In the genomic region with DNA sequence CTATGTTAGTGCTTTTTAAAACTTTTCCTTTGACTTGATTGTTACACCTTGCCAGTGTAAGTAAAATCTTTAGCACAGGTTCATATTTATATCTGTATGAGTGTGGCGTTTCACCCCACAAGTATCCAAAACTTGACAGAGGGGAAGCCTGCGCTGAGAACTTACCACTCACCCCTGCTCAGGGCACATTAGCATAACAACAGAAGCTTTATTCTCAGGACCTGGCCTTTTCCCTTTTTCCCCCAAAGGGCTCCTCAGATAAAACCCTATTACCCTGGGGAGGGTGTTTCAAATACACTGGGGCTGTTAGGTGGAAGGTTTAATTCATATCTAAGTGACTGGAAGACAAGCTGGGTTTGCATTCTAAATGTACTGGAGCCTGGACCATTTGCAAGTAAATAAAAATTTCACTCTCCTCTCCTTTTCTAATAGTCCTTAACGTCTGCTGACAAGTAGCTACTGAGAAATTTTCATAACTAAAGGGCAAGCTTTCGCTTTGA, we compare ENCODE assay signal across 19 cellular contexts.
DNase-seq lines count a peak whose midpoint lies in the region; ATAC-seq and TF ChIP-seq lines count a peak whose summit lies in the region.
"Had no signal": no experiment of that assay in that cellular context is flagged by ENCODE, and none has a peak within 500 bp of the region (broad histone marks: within the 10 kb centered on the region; RNA-seq: fewer than 3 reads in every experiment).

No MANE protein-coding gene starts in this region.

- intact Hi-C loops in CD14-positive monocyte (cut with micrococcal nuclease), result no loop called here

- no peak overlapping the region for H4K91ac ChIP-seq in H9 (ENCODE audit: insufficient read length, low read depth, low read length)

- no peaks in the 10 kb centered on the region for H3K79me2 ChIP-seq in H9 (ENCODE audit: insufficient read depth, low read length)

- H2AK5ac ChIP-seq in H9 (ENCODE audit: insufficient read length, low read length), result no peak overlapping the region

- no peak overlapping the region for H3K14ac ChIP-seq in H9 (ENCODE audit: insufficient read depth, low read length)

- H4K5ac ChIP-seq in H9 (ENCODE audit: insufficient read length, low read depth, low read length), result no peak overlapping the region

- H3K23me2 ChIP-seq in H9 (ENCODE audit: insufficient read length, low read depth, low read length, poor library complexity, severe bottlenecking), result no peaks in the 10 kb centered on the region

- no peaks in the 10 kb centered on the region for H4K20me1 ChIP-seq in H9 (ENCODE audit: control insufficient read depth, insufficient read depth, insufficient read length)
- H4K20me1 ChIP-seq: BLaER1 had no signal

- TF ChIP-seq CTCF in H9 (conservative IDR thresholded peaks at IDR 0.05) (no peak), WTC11 (IDR thresholded peaks at IDR 0.05) (no peak), CD14-positive monocyte (IDR thresholded peaks at IDR 0.05) (no peak)

- no peak overlapping the region for H2BK20ac ChIP-seq in H9 (ENCODE audit: low read depth, low read length, poor library complexity, severe bottlenecking)

- no peak overlapping the region; a peak in 1 of 5 replicates for H3K4me3 Mint-ChIP-seq in H9
- H3K4me3 Mint-ChIP-seq in WTC11, result no peak overlapping the region
- no peak overlapping the region for H3K4me3 Mint-ChIP-seq in CD14-positive monocyte
- H3K4me3 Mint-ChIP-seq: B cell; CD4-positive, alpha-beta T cell; CD8-positive, alpha-beta memory T cell; HFFc6 had no signal

- H3K4me1 Mint-ChIP-seq in H9 (peaks cover 26 to 37% of the 10 kb centered on the region in 2 experiments), WTC11 (peaks cover 39% of the 10 kb centered on the region), CD14-positive monocyte (no peaks in the 10 kb centered on the region)
- H3K4me1 Mint-ChIP-seq: B cell; CD8-positive, alpha-beta memory T cell had no signal

- no CpG with 5 or more reads among the region's 4 CpGs for WGBS in H9 (ENCODE audit: extremely low coverage, insufficient read length, low lambda C conversion rate)

- DNase-seq in ELF-1 (ENCODE audit: low read depth, low spot score), result peak; percentile 30
- peak; percentile 31 for DNase-seq in H9
- no peak for DNase-seq in WTC11 (ENCODE audit: low spot score)
- DNase-seq in iPS-NIHi7 (ENCODE audit: extremely low spot score), result peak; percentile 24
- DNase-seq in NCI-H774 (lab: John Stamatoyannopoulos, UW), result no peak
- no peak for DNase-seq in CD14-positive monocyte (ENCODE audit: low spot score)
- DNase-seq: Calu3; CD4-positive, alpha-beta T cell; CD8-positive, alpha-beta memory T cell; DMS53; DMS79 treated with DMSO at 0.1 percent for 48 hours; GOT3; HFFc6 had no signal

- H3K4ac ChIP-seq in H9 (ENCODE audit: low read depth, low read length), result no peak overlapping the region

- no peaks in the 10 kb centered on the region for H3K79me1 ChIP-seq in H9 (ENCODE audit: insufficient read depth, low read depth, low read length, poor library complexity, severe bottlenecking)

- H3K36me3 Mint-ChIP-seq in H9 (ENCODE audit: insufficient read depth in 1 of 3, low read depth in 3 of 3) (peaks cover 16 to 48% (median 23%) of the 10 kb centered on the region in 3 experiments), WTC11 (peaks cover 60% of the 10 kb centered on the region), CD14-positive monocyte (no peaks in the 10 kb centered on the region)
- H3K36me3 Mint-ChIP-seq: CD8-positive, alpha-beta memory T cell had no signal

- no peak overlapping the region for H3K23ac ChIP-seq in H9 (ENCODE audit: insufficient read length, low read depth, low read length)

- H3K27ac ChIP-seq in H9 (ENCODE audit: insufficient read length, low read depth, low read length), result no peak overlapping the region
- H3K27ac ChIP-seq: 22Rv1, BLaER1, C4-2B had no signal

- no peak overlapping the region for H2AFZ ChIP-seq in H9 (ENCODE audit: low read length)

- H3K18ac ChIP-seq in H9 (ENCODE audit: insufficient read length, low read depth, low read length), result no peak overlapping the region

- H3K9ac ChIP-seq in H9 (ENCODE audit: extremely low read depth, insufficient read length, low read length), result no peak overlapping the region
- H3K9ac ChIP-seq: BLaER1 had no signal

- H2BK15ac ChIP-seq in H9 (ENCODE audit: low read depth, low read length), result no peak overlapping the region

- POLR2A ChIA-PET in WTC11 (lab: Charles Lee), result no interaction called here

- no peak overlapping the region for H3K56ac ChIP-seq in H9 (ENCODE audit: insufficient read length, low read depth, low read length)

- no peak overlapping the region for H2BK120ac ChIP-seq in H9 (ENCODE audit: low read depth, low read length, poor library complexity, severe bottlenecking)

- peaks cover 10% of the 10 kb centered on the region for H3K9me3 ChIP-seq in H9 (ENCODE audit: control insufficient read depth, low read depth, low read length)

- H3K27me3 Mint-ChIP-seq in H9 (ENCODE audit: low read depth), result peaks cover 17% of the 10 kb centered on the region
- H3K27me3 Mint-ChIP-seq in WTC11 (ENCODE audit: low read depth), result peaks cover 12% of the 10 kb centered on the region; the same call in 1 of the 2 replicates
- H3K27me3 Mint-ChIP-seq in CD14-positive monocyte (ENCODE audit: low read depth in 3 of 3), result peaks cover 0 to 3% (median 3%) of the 10 kb centered on the region in 3 donors

- no peak overlapping the region for H4K8ac ChIP-seq in H9 (replicated peaks; ENCODE audit: insufficient read length, low read depth, low read length)

- CTCF ChIA-PET in WTC11 (lab: Charles Lee), result interaction anchor here (0.7 to 2.1 kb wide), 4 partner anchors 9 to 66 kb away, joined by 3 to 11 read pairs (median 6); no protein-coding TSS in a partner anchor

- H3K27ac Mint-ChIP-seq in H9 (no peak overlapping the region), WTC11 (peak overlapping the region; percentile 84), CD14-positive monocyte (no peak overlapping the region)
- H3K27ac Mint-ChIP-seq: B cell; CD4-positive, alpha-beta T cell; CD8-positive, alpha-beta memory T cell; HFFc6 had no signal

- H3K9me3 Mint-ChIP-seq in H9 (peaks cover 28 to 34% of the 10 kb centered on the region in 2 experiments), WTC11 (peaks cover 67% of the 10 kb centered on the region), CD14-positive monocyte (peaks cover 0 to 10% (median 2%) of the 10 kb centered on the region in 7 donors)
- H3K9me3 Mint-ChIP-seq: CD4-positive, alpha-beta T cell had no signal

- no peaks in the 10 kb centered on the region for H3K27me3 ChIP-seq in H9 (ENCODE audit: insufficient read depth, low read length)
- H3K27me3 ChIP-seq: BLaER1 had no signal

- H2BK5ac ChIP-seq in H9 (ENCODE audit: insufficient read length, low read length), result no peak overlapping the region

- H2BK12ac ChIP-seq in H9 (ENCODE audit: insufficient read length, low read depth, low read length), result no peak overlapping the region

- no peak overlapping the region for H3T11ph ChIP-seq in H9 (ENCODE audit: low read length)

- no peaks in the 10 kb centered on the region; the same call in 1 of the 2 replicates for H3K4me1 ChIP-seq in H9 (ENCODE audit: insufficient read depth, low read length)

- ATAC-seq in WTC11, result peak; percentile 82
- no peak for ATAC-seq in GM21825 (IDR thresholded peaks at IDR 0.05; ENCODE audit: unreplicated experiment)
- ATAC-seq in GM18858 (IDR thresholded peaks at IDR 0.05; ENCODE audit: unreplicated experiment), result no peak

- peak overlapping the region; percentile 28 for H3K4me2 ChIP-seq in H9 (ENCODE audit: insufficient read depth, insufficient read length, low read length)
- H3K4me2 ChIP-seq: BLaER1 had no signal

TF ChIP-seq in WTC11, 78 proteins besides CTCF, POLR2A, EP300 and RAD21 (continues in another document):
- TF ChIP-seq, protein P1, sequence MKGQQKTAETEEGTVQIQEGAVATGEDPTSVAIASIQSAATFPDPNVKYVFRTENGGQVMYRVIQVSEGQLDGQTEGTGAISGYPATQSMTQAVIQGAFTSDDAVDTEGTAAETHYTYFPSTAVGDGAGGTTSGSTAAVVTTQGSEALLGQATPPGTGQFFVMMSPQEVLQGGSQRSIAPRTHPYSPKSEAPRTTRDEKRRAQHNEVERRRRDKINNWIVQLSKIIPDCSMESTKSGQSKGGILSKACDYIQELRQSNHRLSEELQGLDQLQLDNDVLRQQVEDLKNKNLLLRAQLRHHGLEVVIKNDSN (CRISPR knock-in tag; IDR thresholded peaks at IDR 0.05), result no peak
- no peak for TF ChIP-seq HMGXB4 (CRISPR knock-in tag; IDR thresholded peaks at IDR 0.05)
- TF ChIP-seq, protein P2, sequence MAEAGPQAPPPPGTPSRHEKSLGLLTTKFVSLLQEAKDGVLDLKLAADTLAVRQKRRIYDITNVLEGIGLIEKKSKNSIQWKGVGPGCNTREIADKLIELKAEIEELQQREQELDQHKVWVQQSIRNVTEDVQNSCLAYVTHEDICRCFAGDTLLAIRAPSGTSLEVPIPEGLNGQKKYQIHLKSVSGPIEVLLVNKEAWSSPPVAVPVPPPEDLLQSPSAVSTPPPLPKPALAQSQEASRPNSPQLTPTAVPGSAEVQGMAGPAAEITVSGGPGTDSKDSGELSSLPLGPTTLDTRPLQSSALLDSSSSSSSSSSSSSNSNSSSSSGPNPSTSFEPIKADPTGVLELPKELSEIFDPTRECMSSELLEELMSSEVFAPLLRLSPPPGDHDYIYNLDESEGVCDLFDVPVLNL (CRISPR knock-in tag; IDR thresholded peaks at IDR 0.05; ENCODE audit: borderline replicate concordance, low read depth), result no peak
- TF ChIP-seq, protein P3, sequence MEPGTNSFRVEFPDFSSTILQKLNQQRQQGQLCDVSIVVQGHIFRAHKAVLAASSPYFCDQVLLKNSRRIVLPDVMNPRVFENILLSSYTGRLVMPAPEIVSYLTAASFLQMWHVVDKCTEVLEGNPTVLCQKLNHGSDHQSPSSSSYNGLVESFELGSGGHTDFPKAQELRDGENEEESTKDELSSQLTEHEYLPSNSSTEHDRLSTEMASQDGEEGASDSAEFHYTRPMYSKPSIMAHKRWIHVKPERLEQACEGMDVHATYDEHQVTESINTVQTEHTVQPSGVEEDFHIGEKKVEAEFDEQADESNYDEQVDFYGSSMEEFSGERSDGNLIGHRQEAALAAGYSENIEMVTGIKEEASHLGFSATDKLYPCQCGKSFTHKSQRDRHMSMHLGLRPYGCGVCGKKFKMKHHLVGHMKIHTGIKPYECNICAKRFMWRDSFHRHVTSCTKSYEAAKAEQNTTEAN (CRISPR knock-in tag; IDR thresholded peaks at IDR 0.05), result no peak
- no peak for TF ChIP-seq ZNF121 (CRISPR knock-in tag; IDR thresholded peaks at IDR 0.05)

Comparison
In these comparisons a context has a peak if more than half of its experiments do, and no peak if none do; other contexts are left out.
1. DNase-seq: peak in ELF-1 (single experiment), H9 (single experiment) and iPS-NIHi7 (single experiment); none in WTC11 (single experiment), NCI-H774 (single experiment) and CD14-positive monocyte (single experiment).